ENCODE assay signal across 16 cellular contexts in genomic region chr7:7148799-7149481, GRCh38. TPM values are rescaled to one million over a fixed set of nuclear protein-coding genes. Genes with fewer than 3 reads are reported as not detected.
DNase-seq lines count a peak whose midpoint lies in the region; ATAC-seq and TF ChIP-seq lines count a peak whose summit lies in the region.
"Had no signal": no experiment of that assay in that cellular context is flagged by ENCODE, and none has a peak within 500 bp of the region (broad histone marks: within the 10 kb centered on the region; RNA-seq: fewer than 3 reads in every experiment).

No MANE protein-coding gene starts in this region.

- H3K27me3 Mint-ChIP-seq in CD4-positive, alpha-beta T cell: no peaks in the 10 kb centered on the region

- H3K4me3 ChIP-seq in NB4 (ENCODE audit: low read depth, low read length): no peak overlapping the region
- H3K4me3 ChIP-seq: body of pancreas, Peyer's patch, testis had no signal

- peak; percentile 22 for DNase-seq in ELF-1 (ENCODE audit: low read depth, low spot score)
- DNase-seq in NB4 (ENCODE audit: low read depth): peak; percentile 21
- DNase-seq in mucosa of gallbladder (ENCODE audit: low spot score): peak; percentile 15
- DNase-seq in CD4-positive, alpha-beta T cell: no peak
- no peak for DNase-seq in AML-193 (lab: John Stamatoyannopoulos, UW)
- no peak for DNase-seq in DMS 273 (lab: John Stamatoyannopoulos, UW; ENCODE audit: unreplicated experiment)
- DNase-seq in left lobe of liver (ENCODE audit: low spot score): no peak
- DNase-seq: activated CD4-positive, alpha-beta T cell treated with anti-CD3 and anti-CD28 coated beads, Interleukin-2, amount 50 U/mL, for 1 hour; activated naive CD4-positive, alpha-beta T cell treated with anti-CD3 and anti-CD28 coated beads, Interleukin-2, amount 50 U/mL, for 16 hours; body of pancreas; effector CD8-positive, alpha-beta T cell; left colon; testis had no signal

- no peak for TF ChIP-seq POLR2A in NB4 (IDR thresholded peaks at IDR 0.05; ENCODE audit: extremely low read depth, insufficient read length)

- CTCF ChIA-PET in CD4-positive, alpha-beta T cell (lab: Charles Lee): no interaction called here

- peaks cover 6% of the 10 kb centered on the region for H3K36me3 Mint-ChIP-seq in CD4-positive, alpha-beta T cell (ENCODE audit: low read depth)

- H3K4me1 Mint-ChIP-seq in CD4-positive, alpha-beta T cell (ENCODE audit: low read depth): peaks cover 28% of the 10 kb centered on the region

- H3K27ac ChIP-seq in CD4-positive, alpha-beta T cell (ENCODE audit: low read depth, low read length): no peak overlapping the region
- H3K27ac ChIP-seq: body of pancreas, parathyroid adenoma, testis had no signal

- no peak overlapping the region for H3K27ac Mint-ChIP-seq in CD4-positive, alpha-beta T cell

- no peaks in the 10 kb centered on the region for H3K27me3 ChIP-seq in CD4-positive, alpha-beta T cell (ENCODE audit: control insufficient read depth, insufficient read depth, low read length)
- H3K27me3 ChIP-seq: body of pancreas, Peyer's patch, testis had no signal

- peak; percentile 89 for ATAC-seq in esophagus mucosa
- no peak for ATAC-seq in CD4-positive, alpha-beta T cell (ENCODE audit: poor library complexity)
- no peak for ATAC-seq in left lobe of liver
- ATAC-seq: body of pancreas, left colon had no signal

- peaks cover 3% of the 10 kb centered on the region for H3K9me3 ChIP-seq in CD4-positive, alpha-beta T cell (ENCODE audit: control insufficient read depth, low read length)
- H3K9me3 ChIP-seq: body of pancreas, Peyer's patch, testis had no signal

- peaks cover 4% of the 10 kb centered on the region for H3K9me3 Mint-ChIP-seq in CD4-positive, alpha-beta T cell

- no peak for TF ChIP-seq CTCF in NB4 (IDR thresholded peaks at IDR 0.05; ENCODE audit: low read depth, low read length)
- no peak for TF ChIP-seq CTCF in CD4-positive, alpha-beta T cell (IDR thresholded peaks at IDR 0.05)

- H3K4me3 Mint-ChIP-seq in CD4-positive, alpha-beta T cell: no peak overlapping the region

- POLR2A ChIA-PET in CD4-positive, alpha-beta T cell (lab: Charles Lee): interaction anchor here (1.4 kb wide), 1 partner anchor 33 kb away, joined by 4 read pairs; no protein-coding TSS in a partner anchor

- intact Hi-C loops in CD4-positive, alpha-beta T cell (cut with DNase I, micrococcal nuclease): no loop called here

RNA-seq across cellular contexts. Expression of gene C1GALT1, which starts 33.4 kb away (rescaled TPM):
- total RNA-seq in esophagus mucosa (33.7 TPM), mucosa of gallbladder (58.3 TPM), left lobe of liver (13.2 TPM)
- 10 to 100 TPM; 49.4 to 51.9 TPM for total RNA-seq in CD4-positive, alpha-beta T cell

Comparison
In these comparisons a context has a peak if more than half of its experiments do, and no peak if none do; other contexts are left out.
1. DNase-seq: peak in ELF-1 (single experiment), NB4 (single experiment) and mucosa of gallbladder (single experiment); none in CD4-positive, alpha-beta T cell (0 of 10), AML-193 (0 of 2), DMS 273 (single experiment) and left lobe of liver (single experiment).